ENCODE assay signal across 13 cellular contexts in the genomic region with DNA sequence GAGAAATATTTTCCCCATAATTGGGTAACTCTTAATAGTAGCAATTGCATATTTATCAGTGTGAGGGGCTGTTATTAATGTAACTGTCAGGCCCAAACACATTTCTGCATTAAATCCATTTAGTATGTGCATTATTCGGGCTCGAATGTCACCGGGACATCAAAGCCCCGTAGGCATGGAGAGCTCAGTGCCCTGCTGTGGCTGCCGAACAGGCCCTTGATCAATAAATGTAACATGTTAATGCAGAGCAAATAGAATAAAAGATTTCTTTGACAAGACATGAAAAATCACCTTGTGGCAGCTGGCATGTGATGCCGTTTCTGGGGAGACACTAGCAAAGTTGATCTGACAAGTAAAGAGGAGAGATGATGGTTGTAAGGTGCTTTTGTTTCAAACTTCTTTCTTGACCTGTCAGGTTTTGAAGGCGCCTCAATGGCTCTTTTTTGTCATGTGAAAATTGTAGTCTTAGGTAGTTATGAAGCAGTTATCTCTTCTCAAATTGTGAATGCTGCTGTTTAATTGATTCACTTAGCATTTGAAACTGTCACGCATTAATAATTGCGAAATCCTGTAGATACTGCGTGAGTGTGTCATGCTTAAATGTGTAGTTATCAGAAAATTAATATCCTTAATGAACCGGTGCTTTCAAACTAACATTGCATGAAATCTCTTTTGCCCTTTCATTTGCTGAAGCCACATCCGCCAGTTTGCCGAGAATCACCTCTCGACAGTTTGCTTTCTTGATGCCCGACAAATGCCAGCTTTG. TPM values are rescaled to one million over a fixed set of nuclear protein-coding genes. Genes with fewer than 3 reads are reported as not detected.
"Had no signal": no experiment of that assay in that cellular context is flagged by ENCODE, and none has a peak within 500 bp of the region (broad histone marks: within the 10 kb centered on the region; RNA-seq: fewer than 3 reads in every experiment).

No MANE protein-coding gene starts in this region.

- H3K27me3 ChIP-seq: suprapubic skin, upper lobe of left lung had no signal

- H3K4me3 ChIP-seq: suprapubic skin had no signal

- H3K4me1 ChIP-seq: suprapubic skin, upper lobe of left lung had no signal

- DNase-seq: activated effector memory CD4-positive, alpha-beta T cell treated with Interleukin-2 at 50 U/mL for 16 hours; amygdala; brain microvascular endothelial cell; effector memory CD8-positive, alpha-beta T cell; hippocampal formation; immature natural killer cell; left colon; naive thymus-derived CD4-positive, alpha-beta T cell; stimulated activated CD4-positive, alpha-beta T cell treated with anti-CD3 and anti-CD28 coated beads, Interleukin-12 subunit alpha, Interleukin-12 subunit beta, amount 100 ng/mL, for 4 hours; stimulated activated naive CD4-positive, alpha-beta T cell treated with Interleukin-2 at 50 U/mL for 16 hours; T-helper 2 cell; upper lobe of left lung had no signal

- H3K36me3 ChIP-seq: brain microvascular endothelial cell, suprapubic skin had no signal

- H3K9me3 ChIP-seq: suprapubic skin, upper lobe of left lung had no signal

RNA-seq across cellular contexts. Expression of a gene that starts 19.4 kb away (rescaled TPM):
- polyA plus RNA-seq: naive thymus-derived CD4-positive, alpha-beta T cell had no signal

RNA-seq across cellular contexts. Expression of a gene that starts 49.3 kb away (rescaled TPM):
- polyA plus RNA-seq: naive thymus-derived CD4-positive, alpha-beta T cell had no signal
